ENCODE assay signal across 1 cellular context in genomic region chr6:5003604-5004372, GRCh38.
TF ChIP-seq lines count a peak whose summit lies in the region.

RPP40 (minus strand) TSS chr6:5004037; CDS start chr6:5004002, 35 bp downstream.

TF ChIP-seq in HepG2, 621 proteins besides CTCF, POLR2A, EP300 and RAD21 (continued from another document and continues in another):
- TF ChIP-seq ZNF318 (CRISPR knock-in tag; IDR thresholded peaks at IDR 0.05) = no peak
- peak; percentile 67; the same call in 1 of the 2 replicates for TF ChIP-seq ZNF710 (CRISPR knock-in tag; IDR thresholded peaks at IDR 0.05; ENCODE audit: borderline replicate concordance)
- peak; percentile 69 for TF ChIP-seq NAIF1 (CRISPR knock-in tag; IDR thresholded peaks at IDR 0.05; ENCODE audit: borderline replicate concordance)
- TF ChIP-seq ZNF816 (CRISPR knock-in tag; IDR thresholded peaks at IDR 0.05; ENCODE audit: borderline replicate concordance) = peak; percentile 67; the same call in 1 of the 2 replicates
- peak; percentile 87; the same call in 1 of the 2 replicates for TF ChIP-seq ZNF557 (CRISPR knock-in tag; IDR thresholded peaks at IDR 0.05)
- peak; percentile 86 for TF ChIP-seq DBP (CRISPR knock-in tag; IDR thresholded peaks at IDR 0.05; ENCODE audit: not compliant biosample characterization)
- TF ChIP-seq CENPT (CRISPR knock-in tag; IDR thresholded peaks at IDR 0.05; ENCODE audit: low read depth) = no peak
- peak; percentile 85; the same call in 1 of the 2 replicates for TF ChIP-seq ZNF580 (CRISPR knock-in tag; IDR thresholded peaks at IDR 0.05; ENCODE audit: borderline replicate concordance, low read depth)
- no peak for TF ChIP-seq PLRG1 (conservative IDR thresholded peaks at IDR 0.05)
- TF ChIP-seq GTF3A (CRISPR knock-in tag; conservative IDR thresholded peaks at IDR 0.05) = no peak
- no peak for TF ChIP-seq ZNF33A (CRISPR knock-in tag; IDR thresholded peaks at IDR 0.05; ENCODE audit: borderline replicate concordance)
- peak; percentile 93; the same call in 1 of the 2 replicates for TF ChIP-seq ZNF275 (CRISPR knock-in tag; IDR thresholded peaks at IDR 0.05; ENCODE audit: borderline replicate concordance)
- TF ChIP-seq SATB2 (CRISPR knock-in tag; IDR thresholded peaks at IDR 0.05) = peak; percentile 90; the same call in 1 of the 2 replicates
- no peak for TF ChIP-seq CSRNP2 (CRISPR knock-in tag; conservative IDR thresholded peaks at IDR 0.05; ENCODE audit: low read depth)
- TF ChIP-seq ZNF574 (CRISPR knock-in tag; IDR thresholded peaks at IDR 0.05) = peak; percentile 91
- TF ChIP-seq ZNF570 (CRISPR knock-in tag; IDR thresholded peaks at IDR 0.05; ENCODE audit: borderline replicate concordance) = no peak
- TF ChIP-seq HNRNPH1 (optimal IDR thresholded peaks at IDR 0.05; ENCODE audit: low read depth, low read length) = peak; percentile 60
- TF ChIP-seq HDAC6 (IDR thresholded peaks at IDR 0.05; ENCODE audit: low read depth, low read length) = no peak
- TF ChIP-seq ZBTB33 (CRISPR knock-in tag; IDR thresholded peaks at IDR 0.05) = no peak
- TF ChIP-seq ETV5 (CRISPR knock-in tag; IDR thresholded peaks at IDR 0.05; ENCODE audit: borderline replicate concordance) = peak; percentile 11; the same call in 1 of the 2 replicates
- peak; percentile 90; the same call in 1 of the 2 replicates for TF ChIP-seq POLR2G (IDR thresholded peaks at IDR 0.05; ENCODE audit: low read depth, low read length)
- no peak for TF ChIP-seq CSRNP1 (CRISPR knock-in tag; IDR thresholded peaks at IDR 0.05)
- TF ChIP-seq ZNF101 (CRISPR knock-in tag; IDR thresholded peaks at IDR 0.05; ENCODE audit: borderline replicate concordance, low read depth) = no peak
- TF ChIP-seq SOX5 (CRISPR knock-in tag; IDR thresholded peaks at IDR 0.05; ENCODE audit: borderline replicate concordance) = peak; percentile 52; the same call in 1 of the 2 replicates
- no peak; the same call in 1 of the 2 replicates for TF ChIP-seq ZNF224 (CRISPR knock-in tag; IDR thresholded peaks at IDR 0.05)
- peak; percentile 88 for TF ChIP-seq HNF4G (IDR thresholded peaks at IDR 0.05; ENCODE audit: borderline replicate concordance, low read depth, low read length)
- 0 out of 2 replicates have a peak, but pooled peaks have one; percentile 59 for TF ChIP-seq HNF4G (CRISPR knock-in tag; IDR thresholded peaks at IDR 0.05; ENCODE audit: borderline replicate concordance, low read depth)
- TF ChIP-seq GZF1 (CRISPR knock-in tag; IDR thresholded peaks at IDR 0.05) = peak; percentile 56; the same call in 1 of the 2 replicates
- peak; percentile 96; the same call in 1 of the 2 replicates for TF ChIP-seq ZGPAT (CRISPR knock-in tag; IDR thresholded peaks at IDR 0.05)
- peak; percentile 92; the same call in 1 of the 2 replicates for TF ChIP-seq ZNF235 (CRISPR knock-in tag; IDR thresholded peaks at IDR 0.05; ENCODE audit: borderline replicate concordance)
- TF ChIP-seq ATF1 (CRISPR knock-in tag; IDR thresholded peaks at IDR 0.05) = peak; percentile 69; the same call in 1 of the 2 replicates
- no peak for TF ChIP-seq RBAK (CRISPR knock-in tag; IDR thresholded peaks at IDR 0.05)
